In genomic region chr1:178120088-178120487, GRCh38 we compare ENCODE assay signal across 31 cellular contexts. TPM values are rescaled to one million over a fixed set of nuclear protein-coding genes. Genes with fewer than 3 reads are reported as not detected.
"Had no signal": no experiment of that assay in that cellular context is flagged by ENCODE, and none has a peak within 500 bp of the region (broad histone marks: within the 10 kb centered on the region; RNA-seq: fewer than 3 reads in every experiment).

No MANE protein-coding gene starts in this region.

- H3K36me3 Mint-ChIP-seq: activated naive CD8-positive, alpha-beta T cell treated with anti-CD3 and anti-CD28 coated beads for 36 hours; stimulated activated effector memory CD8-positive, alpha-beta T cell treated with anti-CD3 and anti-CD28 coated beads, Interleukin-12 subunit alpha, Interleukin-12 subunit beta, amount 100 ng/mL, for 72 hours had no signal

- H3K27me3 ChIP-seq: adrenal gland, ascending aorta, gastrocnemius medialis, hepatocyte, upper lobe of left lung, vagina had no signal

- H3K36me3 ChIP-seq: adrenal gland, ascending aorta, gastrocnemius medialis, upper lobe of left lung, vagina, WERI-Rb-1 had no signal

- H3K4me3 Mint-ChIP-seq: activated naive CD4-positive, alpha-beta T cell treated with anti-CD3 and anti-CD28 coated beads for 36 hours; activated naive CD8-positive, alpha-beta T cell treated with anti-CD3 and anti-CD28 coated beads for 36 hours; central memory CD8-positive, alpha-beta T cell; nephron; stimulated activated effector memory CD8-positive, alpha-beta T cell treated with anti-CD3 and anti-CD28 coated beads, Interleukin-12 subunit alpha, Interleukin-12 subunit beta, amount 100 ng/mL, for 72 hours; stimulated activated naive CD8-positive, alpha-beta T cell treated with anti-CD3 and anti-CD28 coated beads, Interleukin-15, amount 100 ng/mL, for 72 hours; T-helper 17 cell had no signal

- FAIRE-seq: colon, endometrium had no signal

- H3K27ac Mint-ChIP-seq: activated naive CD4-positive, alpha-beta T cell treated with anti-CD3 and anti-CD28 coated beads for 36 hours; activated naive CD8-positive, alpha-beta T cell treated with anti-CD3 and anti-CD28 coated beads for 36 hours; nephron; stimulated activated effector memory CD8-positive, alpha-beta T cell treated with anti-CD3 and anti-CD28 coated beads, Interleukin-12 subunit alpha, Interleukin-12 subunit beta, amount 100 ng/mL, for 72 hours; stimulated activated naive CD8-positive, alpha-beta T cell treated with anti-CD3 and anti-CD28 coated beads, Interleukin-15, amount 100 ng/mL, for 72 hours; T-helper 17 cell had no signal

- H3K9me3 ChIP-seq: adrenal gland, ascending aorta, gastrocnemius medialis, mucosa of descending colon, upper lobe of left lung, vagina had no signal

- ATAC-seq: activated CD4-positive, CD25-positive, alpha-beta regulatory T cell treated with anti-CD3 and anti-CD28 coated beads, Interleukin-2, amount 50 U/mL, for 24 hours; gastrocnemius medialis; left ventricle myocardium superior; stimulated activated effector memory CD8-positive, alpha-beta T cell treated with anti-CD3 and anti-CD28 coated beads, Interleukin-12 subunit alpha, Interleukin-12 subunit beta, amount 100 ng/mL, for 72 hours; stimulated activated naive CD8-positive, alpha-beta T cell treated with anti-CD3 and anti-CD28 coated beads, Interleukin-15, amount 100 ng/mL, for 72 hours; T-helper 17 cell had no signal

- H3K9me3 Mint-ChIP-seq: activated naive CD8-positive, alpha-beta T cell treated with anti-CD3 and anti-CD28 coated beads for 36 hours; stimulated activated naive CD8-positive, alpha-beta T cell treated with anti-CD3 and anti-CD28 coated beads, Interleukin-15, amount 100 ng/mL, for 72 hours had no signal

- H3K27ac ChIP-seq: adrenal gland, ascending aorta, gastrocnemius medialis, hepatocyte, upper lobe of left lung, vagina, WERI-Rb-1 had no signal

- H3K4me1 ChIP-seq: ascending aorta, gastrocnemius medialis had no signal

- H3K4me3 ChIP-seq: adrenal gland, ascending aorta, gastrocnemius medialis, hepatocyte, mucosa of descending colon, upper lobe of left lung, vagina had no signal

- DNase-seq: activated CD4-positive, alpha-beta T cell treated with anti-CD3 and anti-CD28 coated beads for 48 hours; activated CD4-positive, alpha-beta T cell treated with anti-CD3 and anti-CD28 coated beads, Interleukin-2, amount 50 U/mL, for 48 hours; activated CD8-positive, alpha-beta memory T cell treated with anti-CD3 and anti-CD28 coated beads for 24 hours; activated effector memory CD4-positive, alpha-beta T cell treated with anti-CD3 and anti-CD28 coated beads, Interleukin-2, amount 50 U/mL, for 16 hours; activated naive CD4-positive, alpha-beta T cell treated with anti-CD3 and anti-CD28 coated beads for 36 hours; activated naive CD8-positive, alpha-beta T cell treated with anti-CD3 and anti-CD28 coated beads for 36 hours; effector CD8-positive, alpha-beta T cell; gastrocnemius medialis; glutamatergic neuron; islet precursor cell; left ventricle myocardium superior; mucosa of descending colon; posterior cingulate gyrus; right cardiac atrium; stimulated activated CD4-positive, alpha-beta T cell treated with anti-CD3 and anti-CD28 coated beads, Interleukin-4, amount 100 ng/mL, for 24 hours; stimulated activated naive CD8-positive, alpha-beta T cell treated with anti-CD3 and anti-CD28 coated beads, Interleukin-15, amount 100 ng/mL, for 72 hours; substantia nigra; T-helper 17 cell; T1000; upper lobe of left lung; WERI-Rb-1 had no signal

- H3K27me3 Mint-ChIP-seq: activated naive CD8-positive, alpha-beta T cell treated with anti-CD3 and anti-CD28 coated beads for 36 hours; central memory CD8-positive, alpha-beta T cell; stimulated activated naive CD8-positive, alpha-beta T cell treated with anti-CD3 and anti-CD28 coated beads, Interleukin-15, amount 100 ng/mL, for 72 hours; T-helper 17 cell had no signal

- H3K4me2 ChIP-seq: hepatocyte had no signal

- H2AFZ ChIP-seq: hepatocyte had no signal

- H3K4me1 Mint-ChIP-seq: activated naive CD8-positive, alpha-beta T cell treated with anti-CD3 and anti-CD28 coated beads for 36 hours; central memory CD8-positive, alpha-beta T cell; stimulated activated effector memory CD8-positive, alpha-beta T cell treated with anti-CD3 and anti-CD28 coated beads, Interleukin-12 subunit alpha, Interleukin-12 subunit beta, amount 100 ng/mL, for 72 hours; stimulated activated naive CD8-positive, alpha-beta T cell treated with anti-CD3 and anti-CD28 coated beads, Interleukin-15, amount 100 ng/mL, for 72 hours; T-helper 17 cell had no signal

RNA-seq across cellular contexts. Expression of gene RASAL2, which starts 26.2 kb away (rescaled TPM):
- total RNA-seq: activated naive CD4-positive, alpha-beta T cell treated with anti-CD3 and anti-CD28 coated beads for 36 hours; activated naive CD8-positive, alpha-beta T cell treated with anti-CD3 and anti-CD28 coated beads for 36 hours had no signal
